1 cellular context compared by ENCODE assay signal in genomic region chr14:51593397-51593796, GRCh38.
TF ChIP-seq lines count a peak whose summit lies in the region.

No MANE protein-coding gene starts in this region.

TF ChIP-seq in GM12878, 131 proteins besides CTCF, POLR2A, EP300 and RAD21 (continued from another document):
- no peak for TF ChIP-seq ASH2L (IDR thresholded peaks at IDR 0.05; ENCODE audit: borderline replicate concordance, low read depth)
- TF ChIP-seq RELA (IDR thresholded peaks at IDR 0.05; ENCODE audit: borderline replicate concordance, partially characterized antibody) = no peak
- TF ChIP-seq EGR1 (IDR thresholded peaks at IDR 0.05; ENCODE audit: borderline replicate concordance in 1 of 2, low read depth in 2 of 2, low read length in 2 of 2) = no peak
- no peak for TF ChIP-seq ZSCAN29 (IDR thresholded peaks at IDR 0.05)
